In the genomic region with DNA sequence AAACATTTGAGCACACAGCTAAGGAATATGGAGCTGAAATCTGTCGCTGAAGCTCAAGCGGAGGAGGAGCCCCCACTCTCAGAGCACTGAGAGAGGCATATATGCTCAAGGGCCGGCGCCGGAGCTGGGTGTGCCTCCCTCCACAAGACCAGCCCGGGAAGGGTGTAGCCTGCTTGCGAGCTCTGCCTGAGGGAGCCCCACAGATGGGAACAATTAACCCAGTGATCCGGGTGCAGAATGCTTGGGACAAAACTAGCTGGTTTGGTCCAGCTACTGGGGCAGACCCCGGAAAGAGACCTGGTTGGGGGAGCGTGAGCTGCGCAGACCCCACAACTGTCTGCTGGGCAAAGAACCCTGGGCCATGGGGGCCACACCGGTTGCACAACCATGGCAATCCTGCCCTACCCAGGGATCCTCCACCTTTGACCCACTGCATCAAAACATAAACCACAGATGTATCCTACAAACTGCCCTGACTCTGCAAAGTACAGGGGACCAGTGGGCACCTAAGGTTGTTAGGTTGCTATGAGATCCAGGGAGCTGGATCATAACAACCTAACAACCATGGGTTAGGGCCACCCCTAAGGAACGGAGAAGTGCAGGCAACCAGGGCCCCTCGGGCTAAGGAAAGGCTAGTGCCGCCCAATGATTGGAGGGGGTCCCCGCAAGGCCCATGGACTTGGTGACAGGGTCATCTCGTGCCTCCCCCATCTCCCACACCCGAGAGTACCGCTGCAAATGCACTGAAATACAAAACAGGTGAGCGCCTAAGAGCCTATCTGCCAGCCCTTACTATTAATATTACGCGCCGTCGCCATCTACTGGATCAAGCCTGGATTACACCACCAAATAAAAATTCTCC, we compare ENCODE assay signal across 7 cellular contexts.
A peak's percentile ranks its signal among the peaks of the same experiment; 100 is the strongest.
DNase-seq lines count a peak whose midpoint lies in the region; ATAC-seq and TF ChIP-seq lines count a peak whose summit lies in the region.

No MANE protein-coding gene starts in this region.

- TF ChIP-seq CTCF in GM12865 (IDR thresholded peaks at IDR 0.05; ENCODE audit: insufficient read depth, low read depth, low read length, missing control alignments) (peak; percentile 50), astrocyte of the cerebellum (IDR thresholded peaks at IDR 0.05; ENCODE audit: low read depth, low read length, missing control alignments) (peak; percentile 64)

- no peaks in the 10 kb centered on the region for H3K27me3 ChIP-seq in iPS-15b (ENCODE audit: control insufficient read depth, insufficient read depth, low read length)

- H3K9me3 ChIP-seq in iPS-15b (ENCODE audit: control insufficient read depth, insufficient read depth, low read length) = no peaks in the 10 kb centered on the region

- H3K9ac ChIP-seq in iPS-15b (ENCODE audit: low read depth, low read length) = no peak overlapping the region

- H3K4me3 ChIP-seq in GM12865 (ENCODE audit: low read depth, low read length) = no peak overlapping the region
- H3K4me3 ChIP-seq in astrocyte of the cerebellum (ENCODE audit: low read depth, low read length) = no peak overlapping the region
- H3K4me3 ChIP-seq in iPS-15b (ENCODE audit: low read depth, low read length) = peak overlapping the region; percentile 1

- no peaks in the 10 kb centered on the region for H3K36me3 ChIP-seq in iPS-15b (ENCODE audit: control insufficient read depth, insufficient read depth, low read length)

- no peaks in the 10 kb centered on the region for H3K4me1 ChIP-seq in iPS-15b (ENCODE audit: control insufficient read depth, insufficient read depth, low read length)

- in situ Hi-C loops in astrocyte of the cerebellum (cut with HindIII; ENCODE audit: low sequenced_read_pairs) = loop anchor here (25.0 kb wide), 1 partner anchor 206 kb away; a partner anchor contains a TSS

- DNase-seq in GM12865 (ENCODE audit: low read depth) (peak; percentile 54), NCI-H82 (lab: John Stamatoyannopoulos, UW) (peak; percentile 79), astrocyte of the cerebellum (ENCODE audit: low read depth) (peak; percentile 29)
- DNase-seq in stimulated activated CD8-positive, alpha-beta memory T cell treated with anti-CD3 and anti-CD28 coated beads, Interleukin-4, amount 100 ng/mL, for 48 hours = peak; percentile 56

- ATAC-seq in GM21447 (IDR thresholded peaks at IDR 0.05; ENCODE audit: unreplicated experiment) (peak; percentile 97), HG03521 (IDR thresholded peaks at IDR 0.05; ENCODE audit: unreplicated experiment) (peak; percentile 82)

Comparison
In these comparisons a context has a peak if more than half of its experiments do, and no peak if none do; other contexts are left out.
1. DNase-seq: peak in every context shown above with its lines; median percentile 79 in NCI-H82; 56 in stimulated activated CD8-positive, alpha-beta memory T cell treated with anti-CD3 and anti-CD28 coated beads, Interleukin-4, amount 100 ng/mL, for 48 hours; 54 in GM12865; 29 in astrocyte of the cerebellum.